ENCODE assay signal across 25 cellular contexts in genomic region chr14:77265561-77266335, GRCh38. TPM values are rescaled to one million over a fixed set of nuclear protein-coding genes. Genes with fewer than 3 reads are reported as not detected.
A peak's percentile ranks its signal among the peaks of the same experiment; 100 is the strongest.
DNase-seq lines count a peak whose midpoint lies in the region; ATAC-seq and TF ChIP-seq lines count a peak whose summit lies in the region.
"Had no signal": no experiment of that assay in that cellular context is flagged by ENCODE, and none has a peak within 500 bp of the region (broad histone marks: within the 10 kb centered on the region; RNA-seq: fewer than 3 reads in every experiment).

No MANE protein-coding gene starts in this region.

- no peak overlapping the region for H3K4me3 Mint-ChIP-seq in activated naive CD8-positive, alpha-beta T cell treated with anti-CD3 and anti-CD28 coated beads, Interleukin-2, amount 10 ng/mL, durations not matched to agents 7 days and 5 days
- H3K4me3 Mint-ChIP-seq in activated naive CD8-positive, alpha-beta T cell treated with anti-CD3 and anti-CD28 coated beads for 36 hours, result no peak overlapping the region
- no peak overlapping the region for H3K4me3 Mint-ChIP-seq in chondrocyte (ENCODE audit: unreplicated experiment)
- H3K4me3 Mint-ChIP-seq in activated T-helper 2 cell treated with anti-CD3 and anti-CD28 coated beads, Interferon-gamma antibody, Interleukin-2, Interleukin-4, amounts not matched to agents 10 μg/mL and 5 μg/mL and 100 μg/mL, durations not matched to agents 14 hours and 24 hours and 36 hours (ENCODE audit: low read depth), result no peak overlapping the region
- H3K4me3 Mint-ChIP-seq: CD4-positive, alpha-beta T cell had no signal

- H3K79me2 ChIP-seq in OCI-LY7 (ENCODE audit: insufficient read depth, low read depth, low read length), result no peaks in the 10 kb centered on the region

- CTCF ChIA-PET in OCI-LY7 (lab: Charles Lee; ENCODE audit: unreplicated experiment), result no interaction called here

- peaks cover 47% of the 10 kb centered on the region for H3K27me3 Mint-ChIP-seq in activated naive CD8-positive, alpha-beta T cell treated with anti-CD3 and anti-CD28 coated beads, Interleukin-2, amount 10 ng/mL, durations not matched to agents 7 days and 5 days
- peaks cover 34% of the 10 kb centered on the region for H3K27me3 Mint-ChIP-seq in activated naive CD8-positive, alpha-beta T cell treated with anti-CD3 and anti-CD28 coated beads for 36 hours
- H3K27me3 Mint-ChIP-seq in chondrocyte (ENCODE audit: low read depth), result peaks cover 39% of the 10 kb centered on the region
- peaks cover 34% of the 10 kb centered on the region for H3K27me3 Mint-ChIP-seq in activated T-helper 2 cell treated with anti-CD3 and anti-CD28 coated beads, Interferon-gamma antibody, Interleukin-2, Interleukin-4, amounts not matched to agents 10 μg/mL and 5 μg/mL and 100 μg/mL, durations not matched to agents 14 hours and 24 hours and 36 hours (ENCODE audit: low read depth)

- WGBS in spleen, 5 donors, result 79 to 86% (median 81%) methylated on average over 16 of the region's 16 CpGs

- no peak for ATAC-seq in activated naive CD8-positive, alpha-beta T cell treated with anti-CD3 and anti-CD28 coated beads, Interleukin-2, amount 10 ng/mL, durations not matched to agents 7 days and 5 days (ENCODE audit: low read depth)
- ATAC-seq in left ventricle myocardium superior, result no peak
- ATAC-seq: HCT116 had no signal

- peaks cover 0 to 29% (median 11%) of the 10 kb centered on the region in 7 donors for H3K27me3 ChIP-seq in spleen (replicated peaks in 1 of 7)

- no peak for TF ChIP-seq POLR2A in spleen (IDR thresholded peaks at IDR 0.05)

- H3K27ac Mint-ChIP-seq in activated naive CD8-positive, alpha-beta T cell treated with anti-CD3 and anti-CD28 coated beads, Interleukin-2, amount 10 ng/mL, durations not matched to agents 7 days and 5 days, result no peak overlapping the region
- no peak overlapping the region for H3K27ac Mint-ChIP-seq in activated naive CD8-positive, alpha-beta T cell treated with anti-CD3 and anti-CD28 coated beads for 36 hours
- H3K27ac Mint-ChIP-seq in chondrocyte (ENCODE audit: unreplicated experiment), result no peak overlapping the region
- H3K27ac Mint-ChIP-seq in activated T-helper 2 cell treated with anti-CD3 and anti-CD28 coated beads, Interferon-gamma antibody, Interleukin-2, Interleukin-4, amounts not matched to agents 10 μg/mL and 5 μg/mL and 100 μg/mL, durations not matched to agents 14 hours and 24 hours and 36 hours, result no peak overlapping the region
- H3K27ac Mint-ChIP-seq: CD4-positive, alpha-beta T cell; IgD-negative memory B cell had no signal

- H3K9me3 ChIP-seq in spleen (peaks cover 0 to 10% (median 4%) of the 10 kb centered on the region in 8 donors), OCI-LY7 (ENCODE audit: low read length) (no peaks in the 10 kb centered on the region)
- H3K9me3 ChIP-seq: SJSA1 had no signal

- H3K36me3 ChIP-seq in spleen (no peaks in the 10 kb centered on the region), OCI-LY7 (ENCODE audit: insufficient read depth, low read length) (no peaks in the 10 kb centered on the region)
- H3K36me3 ChIP-seq: SJSA1 had no signal

- H3K4me1 ChIP-seq in spleen (peaks cover 0 to 10% (median 3%) of the 10 kb centered on the region in 6 donors), OCI-LY7 (ENCODE audit: insufficient read depth, low read length, poor library complexity, severe bottlenecking) (no peaks in the 10 kb centered on the region)
- H3K4me1 ChIP-seq: SJSA1 had no signal

- BruUV-seq in OCI-LY7 (replicated peaks; lab: Mats Ljungman, UMichigan), result no TSS peak

- H3K4me1 Mint-ChIP-seq in activated naive CD8-positive, alpha-beta T cell treated with anti-CD3 and anti-CD28 coated beads, Interleukin-2, amount 10 ng/mL, durations not matched to agents 7 days and 5 days, result no peaks in the 10 kb centered on the region
- H3K4me1 Mint-ChIP-seq in activated naive CD8-positive, alpha-beta T cell treated with anti-CD3 and anti-CD28 coated beads for 36 hours, result no peaks in the 10 kb centered on the region
- peaks cover 2% of the 10 kb centered on the region for H3K4me1 Mint-ChIP-seq in chondrocyte (ENCODE audit: low read depth)
- H3K4me1 Mint-ChIP-seq in activated T-helper 2 cell treated with anti-CD3 and anti-CD28 coated beads, Interferon-gamma antibody, Interleukin-2, Interleukin-4, amounts not matched to agents 10 μg/mL and 5 μg/mL and 100 μg/mL, durations not matched to agents 14 hours and 24 hours and 36 hours (ENCODE audit: low read depth), result no peaks in the 10 kb centered on the region

- POLR2A ChIA-PET in activated naive CD8-positive, alpha-beta T cell treated with anti-CD3 and anti-CD28 coated beads, Interleukin-2, amount 10 ng/mL, durations not matched to agents 7 days and 5 days (lab: Charles Lee), result interaction anchor here (0.6 kb wide), 1 partner anchor 345 kb away, joined by 3 read pairs; no protein-coding TSS in a partner anchor
- POLR2A ChIA-PET in OCI-LY7 (lab: Charles Lee), result interaction anchor here (0.6 kb wide), 1 partner anchor 17 kb away, joined by 3 read pairs; no protein-coding TSS in a partner anchor

- H3K27ac ChIP-seq in spleen (no peak overlapping the region), OCI-LY7 (ENCODE audit: low read depth, low read length, poor library complexity, severe bottlenecking) (no peak overlapping the region)
- H3K27ac ChIP-seq: GM23248, HL-60, KMS-11, SJSA1 had no signal

- H3K4me3 ChIP-seq in spleen (no peak overlapping the region), OCI-LY7 (ENCODE audit: low read depth, low read length, poor library complexity, severe bottlenecking) (no peak overlapping the region)
- H3K4me3 ChIP-seq: GM23248, SJSA1 had no signal

- intact Hi-C loops in spleen (cut with DNase I; ENCODE audit: low total_unique reads), result no loop called here
- intact Hi-C loops in left ventricle myocardium superior (cut with micrococcal nuclease), result no loop called here
- intact Hi-C loops in activated T-helper 2 cell treated with anti-CD3 and anti-CD28 coated beads, Interferon-gamma antibody, Interleukin-2, Interleukin-4, amounts not matched to agents 10 μg/mL and 5 μg/mL and 100 μg/mL, durations not matched to agents 14 hours and 24 hours and 36 hours (cut with micrococcal nuclease), result no loop called here
- intact Hi-C loops in OCI-LY7 (cut with micrococcal nuclease; ENCODE audit: unreplicated experiment), result no loop called here

- TF ChIP-seq CTCF in chondrocyte (IDR thresholded peaks at IDR 0.05) (no peak), spleen (IDR thresholded peaks at IDR 0.05 in 8 of 11, conservative IDR thresholded peaks at IDR 0.05 in 3 of 11) (no peak), OCI-LY7 (conservative IDR thresholded peaks at IDR 0.05; ENCODE audit: low read length) (no peak)

- DNase-seq in activated naive CD8-positive, alpha-beta T cell treated with anti-CD3 and anti-CD28 coated beads, Interleukin-2, amount 10 ng/mL, durations not matched to agents 7 days and 5 days, result peak; percentile 7
- no peak for DNase-seq in activated naive CD8-positive, alpha-beta T cell treated with anti-CD3 and anti-CD28 coated beads for 36 hours
- DNase-seq in NCI-H2171 (lab: John Stamatoyannopoulos, UW) (peak; percentile 28), chondrocyte (ENCODE audit: low spot score) (peak; percentile 62), spleen (peak; percentile 35), left ventricle myocardium superior (no peak), OCI-LY7 (ENCODE audit: low spot score) (no peak)
- DNase-seq in activated T-helper 2 cell treated with anti-CD3 and anti-CD28 coated beads, Interferon-gamma antibody, Interleukin-2, Interleukin-4, amounts not matched to agents 10 μg/mL and 5 μg/mL and 100 μg/mL, durations not matched to agents 14 hours and 24 hours and 36 hours (ENCODE audit: low spot score), result no peak
- DNase-seq: 8988T; ACHN; CD4-positive, alpha-beta T cell; GM23248; NCI-H1048; NCI-H1417 treated with DMSO at 0.1 percent for 48 hours; NCI-H187 treated with DMSO at 0.1 percent for 48 hours; NCI-H510A; NCI-H748 treated with DMSO at 0.1 percent for 48 hours; Right ventricle myocardium superior; RPMI8226; T-helper 1 cell had no signal

- H2AFZ ChIP-seq in OCI-LY7 (ENCODE audit: low read length), result no peak overlapping the region
- H2AFZ ChIP-seq: GM23248 had no signal

- no peaks in the 10 kb centered on the region for H4K20me1 ChIP-seq in OCI-LY7 (ENCODE audit: insufficient read depth, low read length)

- no peaks in the 10 kb centered on the region for H3K9me2 ChIP-seq in OCI-LY7 (ENCODE audit: insufficient read depth, low read length)

- H3K36me3 Mint-ChIP-seq in activated naive CD8-positive, alpha-beta T cell treated with anti-CD3 and anti-CD28 coated beads, Interleukin-2, amount 10 ng/mL, durations not matched to agents 7 days and 5 days, result peaks cover 1% of the 10 kb centered on the region
- H3K36me3 Mint-ChIP-seq in activated naive CD8-positive, alpha-beta T cell treated with anti-CD3 and anti-CD28 coated beads for 36 hours, result no peaks in the 10 kb centered on the region
- peaks cover 2% of the 10 kb centered on the region for H3K36me3 Mint-ChIP-seq in chondrocyte (ENCODE audit: low read depth)
- no peaks in the 10 kb centered on the region for H3K36me3 Mint-ChIP-seq in activated T-helper 2 cell treated with anti-CD3 and anti-CD28 coated beads, Interferon-gamma antibody, Interleukin-2, Interleukin-4, amounts not matched to agents 10 μg/mL and 5 μg/mL and 100 μg/mL, durations not matched to agents 14 hours and 24 hours and 36 hours (ENCODE audit: low read depth)

- H3K9me3 Mint-ChIP-seq in activated naive CD8-positive, alpha-beta T cell treated with anti-CD3 and anti-CD28 coated beads, Interleukin-2, amount 10 ng/mL, durations not matched to agents 7 days and 5 days, result peaks cover 2% of the 10 kb centered on the region
- H3K9me3 Mint-ChIP-seq in activated naive CD8-positive, alpha-beta T cell treated with anti-CD3 and anti-CD28 coated beads for 36 hours, result peaks cover 3% of the 10 kb centered on the region
- peaks cover 5% of the 10 kb centered on the region for H3K9me3 Mint-ChIP-seq in chondrocyte (ENCODE audit: low read depth)
- no peaks in the 10 kb centered on the region for H3K9me3 Mint-ChIP-seq in activated T-helper 2 cell treated with anti-CD3 and anti-CD28 coated beads, Interferon-gamma antibody, Interleukin-2, Interleukin-4, amounts not matched to agents 10 μg/mL and 5 μg/mL and 100 μg/mL, durations not matched to agents 14 hours and 24 hours and 36 hours
- H3K9me3 Mint-ChIP-seq: CD4-positive, alpha-beta T cell had no signal

- H3K4me2 ChIP-seq in OCI-LY7 (ENCODE audit: low read length), result no peak overlapping the region
- H3K4me2 ChIP-seq: KMS-11 had no signal

RNA-seq across cellular contexts. Expression of gene NGB, which starts 5.3 kb away (rescaled TPM):
- total RNA-seq in activated naive CD8-positive, alpha-beta T cell treated with anti-CD3 and anti-CD28 coated beads, Interleukin-2, amount 10 ng/mL, durations not matched to agents 7 days and 5 days, result not detected
- not detected for total RNA-seq in activated naive CD8-positive, alpha-beta T cell treated with anti-CD3 and anti-CD28 coated beads for 36 hours
- total RNA-seq in chondrocyte (not detected in 3 replicates), spleen (not detected), left ventricle myocardium superior (not detected), OCI-LY7 (2022) (not detected in 2 replicates)
- not detected for polyA plus RNA-seq in spleen
- not detected in 2 replicates for total RNA-seq in activated T-helper 2 cell treated with anti-CD3 and anti-CD28 coated beads, Interferon-gamma antibody, Interleukin-2, Interleukin-4, amounts not matched to agents 10 μg/mL and 5 μg/mL and 100 μg/mL, durations not matched to agents 14 hours and 24 hours and 36 hours
- not detected in 2 replicates for total RNA-seq in OCI-LY7 (2014; rRNA removed; shearing (Covaris generic))
- total RNA-seq: CD4-positive, alpha-beta T cell; GM23248; Right ventricle myocardium superior; SJSA1 had no signal
- polyA plus RNA-seq: GM23248, IgD-negative memory B cell had no signal

RNA-seq across cellular contexts. Expression of gene POMT2, which starts 54.9 kb away (rescaled TPM):
- 10 to 100 TPM in 1 of 2 experiments, 1 to 10 TPM in 1; 9.3 to 10.6 TPM for total RNA-seq in activated naive CD8-positive, alpha-beta T cell treated with anti-CD3 and anti-CD28 coated beads, Interleukin-2, amount 10 ng/mL, durations not matched to agents 7 days and 5 days
- total RNA-seq in activated naive CD8-positive, alpha-beta T cell treated with anti-CD3 and anti-CD28 coated beads for 36 hours, result 10 to 100 TPM; 14.2 to 18.1 TPM
- total RNA-seq in chondrocyte, result 30.1 to 45.1 TPM (median 34.7 TPM) in 3 replicates
- 10 to 100 TPM; 10.1 to 23.6 (median 18.8) TPM for total RNA-seq in spleen
- 10 to 100 TPM in 2 of 3 donors, 1 to 10 TPM in 1; 5.4 to 16.8 (median 16.4) TPM for polyA plus RNA-seq in spleen
- 17.5 TPM for total RNA-seq in left ventricle myocardium superior
- 23.4 and 27.7 TPM in 2 replicates for total RNA-seq in activated T-helper 2 cell treated with anti-CD3 and anti-CD28 coated beads, Interferon-gamma antibody, Interleukin-2, Interleukin-4, amounts not matched to agents 10 μg/mL and 5 μg/mL and 100 μg/mL, durations not matched to agents 14 hours and 24 hours and 36 hours
- 5.9 and 8.2 TPM in 2 replicates for total RNA-seq in OCI-LY7 (2014; rRNA removed; shearing (Covaris generic))
- total RNA-seq in OCI-LY7 (2022), result 28.3 and 31.4 TPM in 2 replicates

RNA-seq across cellular contexts. Expression of gene GSTZ1, which starts 55.1 kb away (rescaled TPM):
- 10 to 100 TPM; 16.0 TPM for total RNA-seq in activated naive CD8-positive, alpha-beta T cell treated with anti-CD3 and anti-CD28 coated beads, Interleukin-2, amount 10 ng/mL, durations not matched to agents 7 days and 5 days
- total RNA-seq in activated naive CD8-positive, alpha-beta T cell treated with anti-CD3 and anti-CD28 coated beads for 36 hours, result 10 to 100 TPM; 20.2 to 22.3 TPM
- total RNA-seq in chondrocyte (9.8 to 14.1 TPM (median 12.5 TPM) in 3 replicates), spleen (10 to 100 TPM in 6 of 7 donors, 1 to 10 TPM in 1; 7.8 to 21.7 (median 14.8) TPM), left ventricle myocardium superior (13.5 TPM), OCI-LY7 (2022) (53.6 and 55.6 TPM in 2 replicates)
- polyA plus RNA-seq in spleen, result 10 to 100 TPM; 15.9 to 29.1 (median 19.3) TPM
- 11.7 and 12.6 TPM in 2 replicates for total RNA-seq in activated T-helper 2 cell treated with anti-CD3 and anti-CD28 coated beads, Interferon-gamma antibody, Interleukin-2, Interleukin-4, amounts not matched to agents 10 μg/mL and 5 μg/mL and 100 μg/mL, durations not matched to agents 14 hours and 24 hours and 36 hours
- total RNA-seq in OCI-LY7 (2014; rRNA removed; shearing (Covaris generic)), result 39.9 and 43.0 TPM in 2 replicates

Comparison
In these comparisons a context has a peak if more than half of its experiments do, and no peak if none do; other contexts are left out.
1. DNase-seq: peak in activated naive CD8-positive, alpha-beta T cell treated with anti-CD3 and anti-CD28 coated beads, Interleukin-2, amount 10 ng/mL, durations not matched to agents 7 days and 5 days (single experiment), NCI-H2171 (single experiment), chondrocyte (single experiment) and spleen (single experiment); none in activated naive CD8-positive, alpha-beta T cell treated with anti-CD3 and anti-CD28 coated beads for 36 hours (single experiment), left ventricle myocardium superior (single experiment), activated T-helper 2 cell treated with anti-CD3 and anti-CD28 coated beads, Interferon-gamma antibody, Interleukin-2, Interleukin-4, amounts not matched to agents 10 μg/mL and 5 μg/mL and 100 μg/mL, durations not matched to agents 14 hours and 24 hours and 36 hours (single experiment) and OCI-LY7 (single experiment).